ENCODE assay signal across 19 cellular contexts in genomic region chr2:230934291-230935131, GRCh38. TPM values are rescaled to one million over a fixed set of nuclear protein-coding genes. Genes with fewer than 3 reads are reported as not detected.
DNase-seq lines count a peak whose midpoint lies in the region; ATAC-seq and TF ChIP-seq lines count a peak whose summit lies in the region.
"Had no signal": no experiment of that assay in that cellular context is flagged by ENCODE, and none has a peak within 500 bp of the region (broad histone marks: within the 10 kb centered on the region; RNA-seq: fewer than 3 reads in every experiment).

No MANE protein-coding gene starts in this region.

- H3K4me2 ChIP-seq in GM23338 (no peak overlapping the region), osteoblast (ENCODE audit: insufficient read depth, low read length) (no peak overlapping the region)

- no peaks in the 10 kb centered on the region for H3F3A ChIP-seq in GM23338 (replicated peaks; ENCODE audit: low read depth)

- no peak overlapping the region for H3K4me3 ChIP-seq in GM23338
- H3K4me3 ChIP-seq in osteoblast (ENCODE audit: insufficient read depth, low read length): no peak overlapping the region
- no peak overlapping the region for H3K4me3 ChIP-seq in tibial nerve
- H3K4me3 ChIP-seq: GM12878, GM23248 had no signal

- H3K27ac ChIP-seq in GM23338 (ENCODE audit: low read depth): no peak overlapping the region
- no peak overlapping the region for H3K27ac ChIP-seq in osteoblast (ENCODE audit: low read depth, low read length)
- H3K27ac ChIP-seq in tibial nerve: no peak overlapping the region
- H3K27ac ChIP-seq: GM23248, RWPE1 had no signal

- H3K9me3 ChIP-seq in osteoblast (ENCODE audit: low read depth, low read length) (no peaks in the 10 kb centered on the region), tibial nerve (peaks cover 0 to 18% (median 0%) of the 10 kb centered on the region in 4 donors)

- H3K27me3 ChIP-seq in GM23338 (ENCODE audit: insufficient read depth) (no peaks in the 10 kb centered on the region), osteoblast (ENCODE audit: insufficient read depth, low read length) (peaks cover 3% of the 10 kb centered on the region), tibial nerve (peaks cover 0 to 7% of the 10 kb centered on the region in 2 donors)

- H3K4me1 ChIP-seq in GM23338 (ENCODE audit: insufficient read depth): no peaks in the 10 kb centered on the region
- H3K4me1 ChIP-seq in osteoblast (ENCODE audit: insufficient read depth, low read length): no peaks in the 10 kb centered on the region
- H3K4me1 ChIP-seq in tibial nerve: peaks cover 0 to 15% (median 0%) of the 10 kb centered on the region in 4 donors

- H4K20me1 ChIP-seq in GM23338 (replicated peaks; ENCODE audit: insufficient read depth) (no peaks in the 10 kb centered on the region), osteoblast (ENCODE audit: insufficient read depth, low read length) (no peaks in the 10 kb centered on the region)

- H3K79me2 ChIP-seq in GM23338 (replicated peaks; ENCODE audit: insufficient read depth): no peaks in the 10 kb centered on the region
- no peaks in the 10 kb centered on the region for H3K79me2 ChIP-seq in osteoblast (ENCODE audit: insufficient read depth, low read length)

- H3K36me3 Mint-ChIP-seq in activated T-cell treated with anti-CD3 and anti-CD28 coated beads, Interleukin-2, amount 50 U/mL, for 4 hours (ENCODE audit: insufficient read depth): no peaks in the 10 kb centered on the region
- H3K36me3 Mint-ChIP-seq in GM23338 (ENCODE audit: low read depth) (peaks cover 13% of the 10 kb centered on the region; the same call in 2 of the 3 replicates), endothelial cell (ENCODE audit: low read depth, unreplicated experiment) (peaks cover 4% of the 10 kb centered on the region)
- H3K36me3 Mint-ChIP-seq in activated T-helper 17 cell treated with anti-CD3 and anti-CD28 coated beads, Interleukin-2, amount 50 U/mL, for 72 hours (ENCODE audit: low read depth): no peaks in the 10 kb centered on the region

- TF ChIP-seq CTCF in GM23338 (conservative IDR thresholded peaks at IDR 0.05; ENCODE audit: low read depth in 2 of 2): no peak
- TF ChIP-seq CTCF in endothelial cell (IDR thresholded peaks at IDR 0.05; ENCODE audit: unreplicated experiment): no peak
- no peak for TF ChIP-seq CTCF in osteoblast (IDR thresholded peaks at IDR 0.05; ENCODE audit: extremely low read depth, low read depth, low read length)
- no peak for TF ChIP-seq CTCF in tibial nerve (IDR thresholded peaks at IDR 0.05)

- 0 out of 2 replicates have a peak, but pooled peaks cover 5% of the 10 kb centered on the region for H3K36me3 ChIP-seq in GM23338 (ENCODE audit: insufficient read depth)
- H3K36me3 ChIP-seq in osteoblast (ENCODE audit: insufficient read depth, low read length): no peaks in the 10 kb centered on the region
- no peaks in the 10 kb centered on the region for H3K36me3 ChIP-seq in tibial nerve

- no peaks in the 10 kb centered on the region for H3K27me3 Mint-ChIP-seq in activated T-cell treated with anti-CD3 and anti-CD28 coated beads, Interleukin-2, amount 50 U/mL, for 4 hours (ENCODE audit: low read depth)
- H3K27me3 Mint-ChIP-seq in GM23338 (ENCODE audit: insufficient read depth, low read depth, poor library complexity) (peaks cover 5% of the 10 kb centered on the region), endothelial cell (ENCODE audit: unreplicated experiment) (peaks cover 13% of the 10 kb centered on the region)
- H3K27me3 Mint-ChIP-seq in activated T-helper 17 cell treated with anti-CD3 and anti-CD28 coated beads, Interleukin-2, amount 50 U/mL, for 72 hours: peaks cover 7% of the 10 kb centered on the region

- no peak overlapping the region for H3K4me3 Mint-ChIP-seq in activated T-cell treated with anti-CD3 and anti-CD28 coated beads, Interleukin-2, amount 50 U/mL, for 4 hours
- H3K4me3 Mint-ChIP-seq in GM23338 (no peak overlapping the region), endothelial cell (ENCODE audit: unreplicated experiment) (no peak overlapping the region)
- H3K4me3 Mint-ChIP-seq in activated T-helper 17 cell treated with anti-CD3 and anti-CD28 coated beads, Interleukin-2, amount 50 U/mL, for 72 hours: no peak overlapping the region
- H3K4me3 Mint-ChIP-seq: CD4-positive, CD25-positive, alpha-beta regulatory T cell had no signal

- DNase-seq in activated T-cell treated with anti-CD3 and anti-CD28 coated beads, Interleukin-2, amount 50 U/mL, for 1 hour: peak; percentile 11
- DNase-seq in activated T-cell treated with anti-CD3 and anti-CD28 coated beads, Interleukin-2, amount 50 U/mL, for 4 hours: no peak
- DNase-seq in GM23338 (ENCODE audit: low spot score) (no peak), endothelial cell (ENCODE audit: low spot score) (no peak), osteoblast (ENCODE audit: insufficient read length, low spot score, missing footprints) (peak; percentile 68), tibial nerve (ENCODE audit: low spot score in 2 of 2) (no peak), germinal center (ENCODE audit: low spot score) (no peak)
- DNase-seq: Calu3; CD4-positive, CD25-positive, alpha-beta regulatory T cell; GM23248; KG1; NCI-H1048; NCI-H1694; NCI-H69; NK-92 treated with Interleukin-12 subunit alpha and Interleukin-12 subunit beta, amount 100 ng/mL, for 24 hours had no signal

- peaks cover 20% of the 10 kb centered on the region for H3K9me3 Mint-ChIP-seq in activated T-cell treated with anti-CD3 and anti-CD28 coated beads, Interleukin-2, amount 50 U/mL, for 4 hours
- peaks cover 33% of the 10 kb centered on the region for H3K9me3 Mint-ChIP-seq in GM23338
- H3K9me3 Mint-ChIP-seq in endothelial cell (ENCODE audit: unreplicated experiment): no peaks in the 10 kb centered on the region
- H3K9me3 Mint-ChIP-seq in activated T-helper 17 cell treated with anti-CD3 and anti-CD28 coated beads, Interleukin-2, amount 50 U/mL, for 72 hours: peaks cover 9% of the 10 kb centered on the region

- H3K9me2 ChIP-seq in GM23338 (ENCODE audit: insufficient read depth): peaks cover 2% of the 10 kb centered on the region; the same call in 1 of the 2 replicates

- H2AFZ ChIP-seq in GM23338 (peak overlapping the region; percentile 43), osteoblast (ENCODE audit: low read length) (no peak overlapping the region)
- H2AFZ ChIP-seq: GM23248 had no signal

- WGBS in tibial nerve, 2 donors: 72 to 80% methylated on average over 8 to 17 of the region's 17 CpGs

- H3K4me1 Mint-ChIP-seq in activated T-cell treated with anti-CD3 and anti-CD28 coated beads, Interleukin-2, amount 50 U/mL, for 4 hours (ENCODE audit: low read depth): peaks cover 13% of the 10 kb centered on the region
- peaks cover 16% of the 10 kb centered on the region for H3K4me1 Mint-ChIP-seq in GM23338
- no peaks in the 10 kb centered on the region for H3K4me1 Mint-ChIP-seq in endothelial cell (ENCODE audit: unreplicated experiment)
- peaks cover 11% of the 10 kb centered on the region for H3K4me1 Mint-ChIP-seq in activated T-helper 17 cell treated with anti-CD3 and anti-CD28 coated beads, Interleukin-2, amount 50 U/mL, for 72 hours

- no peak for TF ChIP-seq POLR2A in tibial nerve (IDR thresholded peaks at IDR 0.05)

- no peak for TF ChIP-seq EP300 in tibial nerve (IDR thresholded peaks at IDR 0.05)

- ATAC-seq in activated T-cell treated with anti-CD3 and anti-CD28 coated beads, Interleukin-2, amount 50 U/mL, for 4 hours: no peak
- no peak for ATAC-seq in GM23338
- ATAC-seq in activated T-helper 17 cell treated with anti-CD3 and anti-CD28 coated beads, Interleukin-2, amount 50 U/mL, for 72 hours (replicated peaks): no peak
- ATAC-seq: GM12878 had no signal

- H3K27ac Mint-ChIP-seq in GM23338: peak overlapping the region; percentile 67; the same call in 1 of the 2 replicates
- H3K27ac Mint-ChIP-seq in endothelial cell (ENCODE audit: unreplicated experiment): peak overlapping the region; percentile 52
- H3K27ac Mint-ChIP-seq in activated T-helper 17 cell treated with anti-CD3 and anti-CD28 coated beads, Interleukin-2, amount 50 U/mL, for 72 hours: no peak overlapping the region

TF ChIP-seq in GM23338, 12 proteins besides CTCF, POLR2A, EP300 and RAD21 (continues in another document):
- no peak for TF ChIP-seq NANOG (IDR thresholded peaks at IDR 0.05; ENCODE audit: borderline replicate concordance)
- no peak for TF ChIP-seq ZNF114 (CRISPR knock-in tag; IDR thresholded peaks at IDR 0.05)
- no peak for TF ChIP-seq CREB1 (CRISPR knock-in tag; IDR thresholded peaks at IDR 0.05; ENCODE audit: low read depth)
- no peak for TF ChIP-seq REST (IDR thresholded peaks at IDR 0.05; ENCODE audit: unreplicated experiment)
- no peak for TF ChIP-seq POLR2AphosphoS5 (IDR thresholded peaks at IDR 0.05; ENCODE audit: low read depth)

RNA-seq across cellular contexts. Expression of gene GPR55, which starts 9.5 kb away (rescaled TPM):
- 1 to 10 TPM; 1.2 to 1.6 (median 1.5) TPM for total RNA-seq in activated T-cell treated with anti-CD3 and anti-CD28 coated beads, Interleukin-2, amount 50 U/mL, for 4 hours
- total RNA-seq in GM23338 (2014; rRNA removed; shearing (Covaris generic)): not detected in 2 replicates
- polyA plus RNA-seq in GM23338 (2016; fragmentation: Nextera tagmentation; extraction: Ambion mirVana): not detected in 2 replicates
- 0.28 TPM for total RNA-seq in endothelial cell (ENCODE audit: unreplicated experiment)
- not detected in 2 replicates for total RNA-seq in osteoblast
- total RNA-seq in tibial nerve: under 1 TPM in 1 of 4 donors, not detected in 3; 0.21 TPM
- total RNA-seq in activated T-helper 17 cell treated with anti-CD3 and anti-CD28 coated beads, Interleukin-2, amount 50 U/mL, for 72 hours: 10 to 100 TPM; 11.1 to 19.9 TPM
- total RNA-seq: Calu3, GM23248, M059J had no signal

Comparison
In these comparisons a context has a peak if more than half of its experiments do, and no peak if none do; other contexts are left out.
1. DNase-seq: peak in activated T-cell treated with anti-CD3 and anti-CD28 coated beads, Interleukin-2, amount 50 U/mL, for 1 hour (single experiment) and osteoblast (single experiment); none in activated T-cell treated with anti-CD3 and anti-CD28 coated beads, Interleukin-2, amount 50 U/mL, for 4 hours (single experiment), GM23338 (single experiment), endothelial cell (single experiment), tibial nerve (0 of 2) and germinal center (single experiment).